In the genomic region with DNA sequence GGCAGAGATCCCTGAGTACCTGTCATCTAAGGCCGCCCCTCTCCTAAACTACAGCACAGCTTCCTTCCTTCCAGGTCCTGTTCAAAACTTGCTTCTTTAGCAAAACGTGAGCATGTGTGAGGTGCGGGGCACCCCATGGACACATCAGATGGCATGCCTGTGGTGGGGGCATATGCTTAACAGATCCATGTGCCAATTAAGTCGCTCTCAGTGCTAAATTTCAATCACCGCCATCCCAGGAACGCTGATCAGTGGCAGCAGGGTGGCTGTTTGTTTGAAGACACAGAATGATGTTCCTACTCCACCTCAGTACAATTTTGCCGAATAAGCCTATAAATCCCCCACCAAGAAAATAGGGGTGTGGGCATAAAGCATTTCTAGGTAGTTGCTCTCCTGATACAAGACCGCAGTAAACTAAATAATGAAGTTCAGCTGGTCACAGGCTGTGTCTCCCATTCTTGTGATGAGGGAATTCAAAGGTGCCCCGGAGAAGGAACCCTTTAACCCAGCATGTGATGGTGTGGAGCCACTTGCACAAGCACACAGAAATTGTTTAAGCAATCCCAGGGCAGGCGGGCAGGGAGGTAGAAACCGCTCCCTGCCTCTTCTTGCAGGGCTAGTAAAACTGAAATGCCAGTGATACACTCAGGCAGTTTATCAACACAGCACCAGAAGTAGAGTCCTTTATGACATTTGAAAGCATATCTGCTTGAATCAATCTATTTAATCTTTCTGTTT, we compare ENCODE assay signal across 21 cellular contexts.
DNase-seq lines count a peak whose midpoint lies in the region; FAIRE-seq and TF ChIP-seq lines count a peak whose summit lies in the region.
"Had no signal": no experiment of that assay in that cellular context is flagged by ENCODE, and none has a peak within 500 bp of the region (broad histone marks: within the 10 kb centered on the region; RNA-seq: fewer than 3 reads in every experiment).

No MANE protein-coding gene starts in this region.

- H3K9me2 ChIP-seq in OCI-LY7 (ENCODE audit: insufficient read depth, low read length) = no peaks in the 10 kb centered on the region

- FAIRE-seq in GM12891 (lab: Jason Lieb, UNC) = peak; percentile 13

- H3K27ac ChIP-seq in OCI-LY7 (ENCODE audit: low read depth, low read length, poor library complexity, severe bottlenecking) = no peak overlapping the region
- H3K27ac ChIP-seq: cardiac muscle cell had no signal

- intact Hi-C loops in dendritic cell treated with granulocyte-macrophage colony-stimulating factor and Interleukin-4, amounts not matched to agents 40 ng/mL and 50 ng/mL, for 4 days (cut with micrococcal nuclease) = loop anchor here (5.0 kb wide), 1 partner anchor 39 kb away; no protein-coding TSS in a partner anchor
- intact Hi-C loops in OCI-LY7 (cut with micrococcal nuclease; ENCODE audit: unreplicated experiment) = no loop called here
- intact Hi-C loops in activated CD4-positive, alpha-beta memory T cell treated with anti-CD3 and anti-CD28 coated beads for 36 hours (cut with micrococcal nuclease) = no loop called here

- CTCF ChIA-PET in OCI-LY7 (lab: Charles Lee; ENCODE audit: unreplicated experiment) = no interaction called here
- CTCF ChIA-PET in activated CD4-positive, alpha-beta memory T cell treated with anti-CD3 and anti-CD28 coated beads for 36 hours (lab: Charles Lee) = no interaction called here

- peaks cover 45% of the 10 kb centered on the region for H3K4me1 Mint-ChIP-seq in dendritic cell treated with granulocyte-macrophage colony-stimulating factor and Interleukin-4, amounts not matched to agents 40 ng/mL and 50 ng/mL, for 4 days (ENCODE audit: low read depth)
- H3K4me1 Mint-ChIP-seq in activated CD4-positive, alpha-beta memory T cell treated with anti-CD3 and anti-CD28 coated beads for 36 hours (ENCODE audit: low read depth) = no peaks in the 10 kb centered on the region

- no peak overlapping the region for H3K4me3 ChIP-seq in OCI-LY7 (ENCODE audit: low read depth, low read length, poor library complexity, severe bottlenecking)
- H3K4me3 ChIP-seq: cardiac muscle cell, thoracic aorta had no signal

- no peak overlapping the region for H3K4me3 Mint-ChIP-seq in dendritic cell treated with granulocyte-macrophage colony-stimulating factor and Interleukin-4, amounts not matched to agents 40 ng/mL and 50 ng/mL, for 4 days
- no peak overlapping the region for H3K4me3 Mint-ChIP-seq in activated CD4-positive, alpha-beta memory T cell treated with anti-CD3 and anti-CD28 coated beads for 36 hours
- H3K4me3 Mint-ChIP-seq: activated T-helper 1 cell treated with anti-CD3 and anti-CD28 coated beads, Interleukin-12 subunit alpha, Interleukin-12 subunit beta, Interleukin-2, Interleukin-4 antibody, amounts not matched to agents 30 ng/mL and 10 ng/mL and 1 ng/mL, durations not matched to agents 14 hours and 24 hours and 36 hours; natural killer cell treated with Interleukin-12 subunit alpha and Interleukin-12 subunit beta and Interleukin-15 and Interleukin-18, amount 100 ng/mL, for 72 hours had no signal

- no peaks in the 10 kb centered on the region for H4K20me1 ChIP-seq in OCI-LY7 (ENCODE audit: insufficient read depth, low read length)

- BruUV-seq in OCI-LY7 (replicated peaks; lab: Mats Ljungman, UMichigan) = no TSS peak

- no peaks in the 10 kb centered on the region for H3K27me3 Mint-ChIP-seq in dendritic cell treated with granulocyte-macrophage colony-stimulating factor and Interleukin-4, amounts not matched to agents 40 ng/mL and 50 ng/mL, for 4 days
- H3K27me3 Mint-ChIP-seq in activated CD4-positive, alpha-beta memory T cell treated with anti-CD3 and anti-CD28 coated beads for 36 hours = no peaks in the 10 kb centered on the region

- peak overlapping the region; percentile 75 for H3K27ac Mint-ChIP-seq in dendritic cell treated with granulocyte-macrophage colony-stimulating factor and Interleukin-4, amounts not matched to agents 40 ng/mL and 50 ng/mL, for 4 days
- no peak overlapping the region for H3K27ac Mint-ChIP-seq in activated CD4-positive, alpha-beta memory T cell treated with anti-CD3 and anti-CD28 coated beads for 36 hours
- H3K27ac Mint-ChIP-seq: activated T-helper 1 cell treated with anti-CD3 and anti-CD28 coated beads, Interleukin-12 subunit alpha, Interleukin-12 subunit beta, Interleukin-2, Interleukin-4 antibody, amounts not matched to agents 30 ng/mL and 10 ng/mL and 1 ng/mL, durations not matched to agents 14 hours and 24 hours and 36 hours; natural killer cell treated with Interleukin-12 subunit alpha and Interleukin-12 subunit beta and Interleukin-15 and Interleukin-18, amount 100 ng/mL, for 72 hours had no signal

- H3K4me1 ChIP-seq in OCI-LY7 (ENCODE audit: insufficient read depth, low read length, poor library complexity, severe bottlenecking) = no peaks in the 10 kb centered on the region

- DNase-seq in GM12891 (ENCODE audit: insufficient read length, low spot score) (no peak), MV-4-11 (lab: John Stamatoyannopoulos, UW) (peak; percentile 3), retina (peak; percentile 25), NCI-H526 (lab: John Stamatoyannopoulos, UW) (no peak), OCI-LY7 (ENCODE audit: low spot score) (no peak)
- no peak for DNase-seq in activated effector memory CD4-positive, alpha-beta T cell treated with Interleukin-2 at 50 U/mL for 16 hours
- no peak for DNase-seq in activated CD4-positive, alpha-beta memory T cell treated with anti-CD3 and anti-CD28 coated beads for 36 hours
- DNase-seq: activated CD4-positive, alpha-beta T cell treated with anti-CD3 and anti-CD28 coated beads, Interleukin-2, amount 50 U/mL, for 48 hours; AML-193; effector CD4-positive, alpha-beta T cell; immature natural killer cell; mesendoderm; NCI-H2029; NCI-H69; spleen; SW 1271 had no signal

- TF ChIP-seq POLR2A in GM12891 (IDR thresholded peaks at IDR 0.05; ENCODE audit: low read depth, low read length) = no peak

- no peaks in the 10 kb centered on the region for H3K9me3 ChIP-seq in OCI-LY7 (ENCODE audit: low read length)
- H3K9me3 ChIP-seq: spleen, thoracic aorta had no signal

- no peak overlapping the region for H3K4me2 ChIP-seq in OCI-LY7 (ENCODE audit: low read length)

- H2AFZ ChIP-seq in OCI-LY7 (ENCODE audit: low read length) = no peak overlapping the region

- no peaks in the 10 kb centered on the region for H3K36me3 ChIP-seq in OCI-LY7 (ENCODE audit: insufficient read depth, low read length)
- H3K36me3 ChIP-seq: cardiac muscle cell, spleen, thoracic aorta had no signal

- no peaks in the 10 kb centered on the region for H3K79me2 ChIP-seq in OCI-LY7 (ENCODE audit: insufficient read depth, low read depth, low read length)

- no peaks in the 10 kb centered on the region for H3K36me3 Mint-ChIP-seq in dendritic cell treated with granulocyte-macrophage colony-stimulating factor and Interleukin-4, amounts not matched to agents 40 ng/mL and 50 ng/mL, for 4 days (ENCODE audit: low read depth)
- H3K36me3 Mint-ChIP-seq in activated CD4-positive, alpha-beta memory T cell treated with anti-CD3 and anti-CD28 coated beads for 36 hours = no peaks in the 10 kb centered on the region
- H3K36me3 Mint-ChIP-seq: immature natural killer cell; natural killer cell treated with Interleukin-12 subunit alpha and Interleukin-12 subunit beta and Interleukin-15 and Interleukin-18, amount 100 ng/mL, for 72 hours had no signal

- TF ChIP-seq CTCF in OCI-LY7 (conservative IDR thresholded peaks at IDR 0.05; ENCODE audit: low read length) = no peak

- POLR2A ChIA-PET in OCI-LY7 (lab: Charles Lee) = interaction anchor here (0.8 kb wide), 1 partner anchor 33 kb away, joined by 3 read pairs; no protein-coding TSS in a partner anchor
- POLR2A ChIA-PET in activated CD4-positive, alpha-beta memory T cell treated with anti-CD3 and anti-CD28 coated beads for 36 hours (lab: Charles Lee) = no interaction called here

- H3K9me3 Mint-ChIP-seq in dendritic cell treated with granulocyte-macrophage colony-stimulating factor and Interleukin-4, amounts not matched to agents 40 ng/mL and 50 ng/mL, for 4 days = no peaks in the 10 kb centered on the region
- peaks cover 12% of the 10 kb centered on the region for H3K9me3 Mint-ChIP-seq in activated CD4-positive, alpha-beta memory T cell treated with anti-CD3 and anti-CD28 coated beads for 36 hours
- H3K9me3 Mint-ChIP-seq: natural killer cell treated with Interleukin-12 subunit alpha and Interleukin-12 subunit beta and Interleukin-15 and Interleukin-18, amount 100 ng/mL, for 72 hours had no signal

TF ChIP-seq in GM12891, 5 proteins besides CTCF, POLR2A, EP300 and RAD21:
- TF ChIP-seq POU2F2 (IDR thresholded peaks at IDR 0.05; ENCODE audit: low read depth, low read length) (no peak), PAX5 (IDR thresholded peaks at IDR 0.05; ENCODE audit: insufficient read depth, low read length, severe bottlenecking) (no peak), SPI1 (IDR thresholded peaks at IDR 0.05; ENCODE audit: low read depth, low read length) (no peak), TAF1 (IDR thresholded peaks at IDR 0.05; ENCODE audit: low read depth, low read length) (no peak), POLR2AphosphoS5 (IDR thresholded peaks at IDR 0.05; ENCODE audit: low read depth, low read length) (no peak)

Comparison
In these comparisons a context has a peak if more than half of its experiments do, and no peak if none do; other contexts are left out.
1. DNase-seq: peak in MV-4-11 (single experiment) and retina (single experiment); none in GM12891 (single experiment), NCI-H526 (0 of 2), OCI-LY7 (single experiment), activated effector memory CD4-positive, alpha-beta T cell treated with Interleukin-2 at 50 U/mL for 16 hours (single experiment) and activated CD4-positive, alpha-beta memory T cell treated with anti-CD3 and anti-CD28 coated beads for 36 hours (single experiment).